ENCODE assay signal across 27 cellular contexts in the genomic region with DNA sequence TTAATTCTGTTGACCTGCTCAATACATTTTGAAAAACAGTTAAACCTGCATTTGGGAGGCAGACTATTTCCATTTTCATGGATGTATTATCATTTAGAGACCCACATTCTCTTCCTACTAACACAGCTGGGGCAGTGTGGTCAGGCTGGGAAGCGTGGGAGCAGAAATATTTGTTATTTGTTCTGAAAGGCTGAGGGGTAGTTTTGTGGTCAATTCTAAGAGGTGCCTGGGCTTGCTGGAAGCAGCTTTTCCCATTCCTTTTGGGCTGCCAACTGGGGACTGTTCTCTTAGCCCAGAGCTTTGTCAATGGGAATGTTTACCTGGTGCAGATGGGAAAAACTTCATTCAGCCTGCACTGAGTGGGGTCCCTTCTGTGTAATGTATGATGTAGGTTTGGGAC.
"Had no signal": no experiment of that assay in that cellular context is flagged by ENCODE, and none has a peak within 500 bp of the region (broad histone marks: within the 10 kb centered on the region; RNA-seq: fewer than 3 reads in every experiment).

No MANE protein-coding gene starts in this region.

- H3K4me3 Mint-ChIP-seq: activated CD8-positive, alpha-beta memory T cell treated with anti-CD3 and anti-CD28 coated beads, Interleukin-2, amount 10 ng/mL, durations not matched to agents 7 days and 5 days; activated naive CD8-positive, alpha-beta T cell treated with anti-CD3 and anti-CD28 coated beads, Interleukin-2, amount 50 U/mL, for 24 hours; activated T-cell treated with anti-CD3 and anti-CD28 coated beads, Interleukin-2, amount 50 U/mL, for 24 hours had no signal

- H3K4me1 ChIP-seq: ascending aorta, breast epithelium, SJCRH30 had no signal

- H3K4me1 Mint-ChIP-seq: activated CD8-positive, alpha-beta memory T cell treated with anti-CD3 and anti-CD28 coated beads, Interleukin-2, amount 10 ng/mL, durations not matched to agents 7 days and 5 days; activated naive CD8-positive, alpha-beta T cell treated with anti-CD3 and anti-CD28 coated beads, Interleukin-2, amount 50 U/mL, for 24 hours had no signal

- H3K9me3 ChIP-seq: ascending aorta, SJCRH30 had no signal

- H3K4me3 ChIP-seq: ascending aorta, breast epithelium, SJCRH30 had no signal

- H3K27me3 Mint-ChIP-seq: activated CD8-positive, alpha-beta memory T cell treated with anti-CD3 and anti-CD28 coated beads, Interleukin-2, amount 10 ng/mL, durations not matched to agents 7 days and 5 days had no signal

- H3K36me3 Mint-ChIP-seq: activated CD8-positive, alpha-beta memory T cell treated with anti-CD3 and anti-CD28 coated beads, Interleukin-2, amount 10 ng/mL, durations not matched to agents 7 days and 5 days had no signal

- H3K27ac Mint-ChIP-seq: activated CD8-positive, alpha-beta memory T cell treated with anti-CD3 and anti-CD28 coated beads, Interleukin-2, amount 10 ng/mL, durations not matched to agents 7 days and 5 days; activated naive CD4-positive, alpha-beta T cell treated with anti-CD3 and anti-CD28 coated beads, Interleukin-2, amount 50 U/mL, for 72 hours; activated naive CD8-positive, alpha-beta T cell treated with anti-CD3 and anti-CD28 coated beads, Interleukin-2, amount 50 U/mL, for 24 hours; activated T-cell treated with anti-CD3 and anti-CD28 coated beads, Interleukin-2, amount 50 U/mL, for 24 hours had no signal

- ATAC-seq: activated CD4-positive, CD25-positive, alpha-beta regulatory T cell treated with anti-CD3 and anti-CD28 coated beads, Interleukin-2, amount 50 U/mL, for 24 hours; activated CD8-positive, alpha-beta memory T cell treated with anti-CD3 and anti-CD28 coated beads, Interleukin-2, amount 10 ng/mL, durations not matched to agents 7 days and 5 days; activated naive CD4-positive, alpha-beta T cell treated with anti-CD3 and anti-CD28 coated beads, Interleukin-2, amount 50 U/mL, for 72 hours; activated naive CD8-positive, alpha-beta T cell treated with anti-CD3 and anti-CD28 coated beads, Interleukin-2, amount 50 U/mL, for 24 hours; Panc1 had no signal

- DNase-seq: activated CD4-positive, alpha-beta T cell treated with anti-CD3 and anti-CD28 coated beads for 48 hours; activated CD4-positive, alpha-beta T cell treated with anti-CD3 and anti-CD28 coated beads, Interleukin-2, amount 50 U/mL, for 4 hours; activated CD8-positive, alpha-beta memory T cell treated with anti-CD3 and anti-CD28 coated beads, Interleukin-2, amount 10 ng/mL, durations not matched to agents 7 days and 5 days; activated effector memory CD4-positive, alpha-beta T cell treated with anti-CD3 and anti-CD28 coated beads, Interleukin-2, amount 50 U/mL, for 16 hours; activated naive CD4-positive, alpha-beta T cell treated with Interleukin-2 at 50 U/mL for 16 hours; activated naive CD8-positive, alpha-beta T cell treated with anti-CD3 and anti-CD28 coated beads, Interleukin-2, amount 50 U/mL, for 24 hours; activated T-cell treated with anti-CD3 and anti-CD28 coated beads, Interleukin-2, amount 50 U/mL, for 24 hours; amniotic stem cell; caudate nucleus; MM.1S; NCI-H1105; NCI-H1436 treated with DMSO at 0.1 percent for 48 hours; NCI-H187; NCI-H2081; NCI-H345; NCI-H510A treated with DMSO at 0.1 percent for 48 hours; OCI-M1; Right ventricle myocardium superior; SJCRH30; SK-N-SH; SW 1271 had no signal

- H3K36me3 ChIP-seq: ascending aorta, breast epithelium, SJCRH30 had no signal

- H3K27me3 ChIP-seq: ascending aorta, breast epithelium, SJCRH30 had no signal

- H3K27ac ChIP-seq: ascending aorta, RWPE1, SJCRH30 had no signal
